In the genomic region with DNA sequence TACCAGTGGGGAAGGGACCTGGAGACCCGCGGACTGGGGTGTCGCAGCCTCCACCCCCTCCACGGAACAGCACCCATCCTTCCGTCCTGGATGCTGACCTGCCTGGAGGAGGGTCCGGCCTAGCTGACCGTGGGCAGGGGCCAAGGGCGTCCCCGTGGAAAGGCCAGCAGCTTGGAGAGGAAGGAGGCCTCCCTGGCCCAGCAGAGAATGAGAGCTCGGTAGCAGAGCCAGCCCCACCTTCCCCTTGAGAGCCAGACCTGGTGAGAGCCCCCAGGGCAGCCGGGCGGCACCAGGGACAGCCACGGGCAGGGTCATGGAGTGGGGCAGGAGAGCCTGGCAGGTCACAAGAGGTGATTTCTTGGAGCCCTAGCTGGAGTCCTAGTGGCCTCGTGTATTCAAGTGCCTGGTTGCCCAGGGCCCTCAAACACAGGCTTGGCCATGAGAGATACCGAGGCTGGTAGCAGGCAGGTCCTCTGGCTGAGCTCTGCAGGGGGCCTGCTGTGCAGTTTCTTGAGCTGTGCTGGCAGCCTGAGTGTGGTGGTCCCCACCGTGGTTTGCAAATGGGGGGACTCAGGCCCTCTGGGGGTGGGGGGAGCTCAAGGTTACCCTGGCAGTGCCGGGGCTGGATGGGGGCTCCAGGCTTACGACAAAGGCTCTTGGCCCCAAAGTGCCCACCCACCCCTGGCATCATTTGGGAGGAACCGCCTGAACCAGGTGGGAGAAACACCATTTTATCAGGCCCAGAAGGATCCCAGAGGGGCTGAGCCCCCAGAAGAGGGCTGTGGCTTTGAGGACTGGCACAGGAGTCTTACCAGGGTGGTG, we compare ENCODE assay signal across 25 cellular contexts. TPM values are rescaled to one million over a fixed set of nuclear protein-coding genes. Genes with fewer than 3 reads are reported as not detected.
"Had no signal": no experiment of that assay in that cellular context is flagged by ENCODE, and none has a peak within 500 bp of the region (broad histone marks: within the 10 kb centered on the region; RNA-seq: fewer than 3 reads in every experiment).

No MANE protein-coding gene starts in this region.

- H3K4me3 ChIP-seq: adrenal gland, ascending aorta, hepatocyte, prostate gland, skin epidermis, stomach, suprapubic skin, transverse colon, uterus had no signal

- H3K27ac ChIP-seq: adrenal gland, ascending aorta, brain microvascular endothelial cell, foreskin keratinocyte, hepatocyte, prostate gland, suprapubic skin, transverse colon had no signal

- H3K27me3 Mint-ChIP-seq: activated CD4-positive, alpha-beta T cell treated with anti-CD3 and anti-CD28 coated beads, Interleukin-2, amount 10 ng/mL, durations not matched to agents 24 days and 14 days; activated CD8-positive, alpha-beta memory T cell treated with anti-CD3 and anti-CD28 coated beads, Interleukin-2, amount 10 ng/mL, durations not matched to agents 7 days and 5 days; activated CD8-positive, alpha-beta T cell treated with anti-CD3 and anti-CD28 coated beads for 36 hours; activated naive CD8-positive, alpha-beta T cell had no signal

- ATAC-seq: activated CD8-positive, alpha-beta memory T cell treated with anti-CD3 and anti-CD28 coated beads, Interleukin-2, amount 10 ng/mL, durations not matched to agents 7 days and 5 days; activated CD8-positive, alpha-beta T cell treated with anti-CD3 and anti-CD28 coated beads for 36 hours; foreskin keratinocyte had no signal

- H3K4me3 Mint-ChIP-seq: activated CD4-positive, alpha-beta T cell treated with anti-CD3 and anti-CD28 coated beads, Interleukin-2, amount 10 ng/mL, durations not matched to agents 24 days and 14 days; activated CD8-positive, alpha-beta memory T cell treated with anti-CD3 and anti-CD28 coated beads, Interleukin-2, amount 10 ng/mL, durations not matched to agents 7 days and 5 days; activated CD8-positive, alpha-beta T cell treated with anti-CD3 and anti-CD28 coated beads for 36 hours; activated naive CD8-positive, alpha-beta T cell; immature natural killer cell; memory B cell; neural crest cell had no signal

- DNase-seq: activated CD4-positive, alpha-beta T cell treated with anti-CD3 and anti-CD28 coated beads, Interleukin-2, amount 10 ng/mL, durations not matched to agents 24 days and 14 days; activated CD8-positive, alpha-beta memory T cell treated with anti-CD3 and anti-CD28 coated beads, Interleukin-2, amount 10 ng/mL, durations not matched to agents 7 days and 5 days; activated CD8-positive, alpha-beta T cell treated with anti-CD3 and anti-CD28 coated beads for 36 hours; activated gamma-delta T cell treated with Interleukin-2 at 50 U/mL for 16 hours; adrenal gland; brain microvascular endothelial cell; caudate nucleus; dermis blood vessel endothelial cell; effector memory CD4-positive, alpha-beta T cell; foreskin keratinocyte; immature natural killer cell; stimulated activated CD4-positive, alpha-beta T cell treated with anti-CD3 and anti-CD28 coated beads, Interleukin-1b, Interleukin-23, amount 100 ng/mL, for 48 hours; stomach; transverse colon; uterus had no signal

- H3K36me3 ChIP-seq: adrenal gland, ascending aorta, brain microvascular endothelial cell, prostate gland, stomach, suprapubic skin, transverse colon, uterus had no signal

- H3K36me3 Mint-ChIP-seq: activated CD8-positive, alpha-beta memory T cell treated with anti-CD3 and anti-CD28 coated beads, Interleukin-2, amount 10 ng/mL, durations not matched to agents 7 days and 5 days; activated naive CD8-positive, alpha-beta T cell; memory B cell had no signal

- H3K9me3 ChIP-seq: adrenal gland, ascending aorta, prostate gland, stomach, suprapubic skin, transverse colon, uterus had no signal

- H3K9me3 Mint-ChIP-seq: activated CD4-positive, alpha-beta T cell treated with anti-CD3 and anti-CD28 coated beads, Interleukin-2, amount 10 ng/mL, durations not matched to agents 24 days and 14 days; activated CD8-positive, alpha-beta T cell treated with anti-CD3 and anti-CD28 coated beads for 36 hours; immature natural killer cell; memory B cell; neural crest cell had no signal

- H3K27ac Mint-ChIP-seq: activated CD4-positive, alpha-beta T cell treated with anti-CD3 and anti-CD28 coated beads, Interleukin-2, amount 10 ng/mL, durations not matched to agents 24 days and 14 days; activated CD8-positive, alpha-beta memory T cell treated with anti-CD3 and anti-CD28 coated beads, Interleukin-2, amount 10 ng/mL, durations not matched to agents 7 days and 5 days; activated CD8-positive, alpha-beta T cell treated with anti-CD3 and anti-CD28 coated beads for 36 hours; activated naive CD8-positive, alpha-beta T cell; memory B cell had no signal

- H3K27me3 ChIP-seq: adrenal gland, ascending aorta, brain microvascular endothelial cell, foreskin keratinocyte, hepatocyte, stomach, suprapubic skin, transverse colon, uterus had no signal

- H3K4me1 ChIP-seq: foreskin keratinocyte had no signal

RNA-seq across cellular contexts. Expression of gene TSPAN32, which starts 7.6 kb away (rescaled TPM):
- total RNA-seq: dermis blood vessel endothelial cell, foreskin keratinocyte, neural crest cell, prostate gland had no signal
- polyA plus RNA-seq: foreskin keratinocyte had no signal

RNA-seq across cellular contexts. Expression of gene C11orf21, which starts 7.7 kb away (rescaled TPM):
- total RNA-seq: ascending aorta, dermis blood vessel endothelial cell, foreskin keratinocyte, kidney epithelial cell, neural crest cell had no signal
- polyA plus RNA-seq: foreskin keratinocyte had no signal

RNA-seq across cellular contexts. Expression of gene ASCL2, which starts 39.1 kb away (rescaled TPM):
- total RNA-seq: ascending aorta, dermis blood vessel endothelial cell, kidney epithelial cell, osteocyte had no signal
